In genomic region chr9:117979914-117980313, GRCh38 we compare ENCODE assay signal across 27 cellular contexts.
"Had no signal": no experiment of that assay in that cellular context is flagged by ENCODE, and none has a peak within 500 bp of the region (broad histone marks: within the 10 kb centered on the region; RNA-seq: fewer than 3 reads in every experiment).

No MANE protein-coding gene starts in this region.

- H3K36me3 ChIP-seq: colonic mucosa, esophagus muscularis mucosa, esophagus squamous epithelium, gastrocnemius medialis, gastroesophageal sphincter, heart left ventricle, heart right ventricle had no signal

- H3K27ac ChIP-seq: colonic mucosa, coronary artery, dorsolateral prefrontal cortex, epithelial cell of prostate, esophagus muscularis mucosa, esophagus squamous epithelium, foreskin keratinocyte, gastrocnemius medialis, gastroesophageal sphincter, heart left ventricle, heart right ventricle had no signal

- H3K9me3 ChIP-seq: colonic mucosa, esophagus muscularis mucosa, esophagus squamous epithelium, gastrocnemius medialis, gastroesophageal sphincter, heart left ventricle, heart right ventricle had no signal

- ATAC-seq: effector memory CD8-positive, alpha-beta T cell; esophagus mucosa; foreskin keratinocyte; gastrocnemius medialis; gastroesophageal sphincter; heart left ventricle; heart right ventricle had no signal

- H3K4me1 ChIP-seq: colonic mucosa, esophagus muscularis mucosa, esophagus squamous epithelium, foreskin keratinocyte, gastrocnemius medialis, gastroesophageal sphincter, heart left ventricle, heart right ventricle had no signal

- FAIRE-seq: colon, endometrium, endothelial cell of umbilical vein had no signal

- H3K4me3 ChIP-seq: colonic mucosa, coronary artery, dorsolateral prefrontal cortex, esophagus muscularis mucosa, esophagus squamous epithelium, gastrocnemius medialis, gastroesophageal sphincter, heart left ventricle, heart right ventricle had no signal

- H3K27me3 ChIP-seq: colonic mucosa, dorsolateral prefrontal cortex, esophagus muscularis mucosa, esophagus squamous epithelium, foreskin keratinocyte, gastrocnemius medialis, gastroesophageal sphincter, heart left ventricle had no signal

- DNase-seq: colonic mucosa; cortex of kidney; dermis blood vessel endothelial cell; dorsolateral prefrontal cortex; effector CD4-positive, alpha-beta T cell; effector CD8-positive, alpha-beta T cell; effector memory CD4-positive, alpha-beta T cell; effector memory CD8-positive, alpha-beta T cell; endodermal cell; erythroblast; esophagus squamous epithelium; foreskin fibroblast; foreskin keratinocyte; foreskin melanocyte; gastrocnemius medialis; glutamatergic neuron; head of caudate nucleus; heart left ventricle; heart right ventricle had no signal
